Comparison of ENCODE assay signal across 9 cellular contexts in the genomic region with DNA sequence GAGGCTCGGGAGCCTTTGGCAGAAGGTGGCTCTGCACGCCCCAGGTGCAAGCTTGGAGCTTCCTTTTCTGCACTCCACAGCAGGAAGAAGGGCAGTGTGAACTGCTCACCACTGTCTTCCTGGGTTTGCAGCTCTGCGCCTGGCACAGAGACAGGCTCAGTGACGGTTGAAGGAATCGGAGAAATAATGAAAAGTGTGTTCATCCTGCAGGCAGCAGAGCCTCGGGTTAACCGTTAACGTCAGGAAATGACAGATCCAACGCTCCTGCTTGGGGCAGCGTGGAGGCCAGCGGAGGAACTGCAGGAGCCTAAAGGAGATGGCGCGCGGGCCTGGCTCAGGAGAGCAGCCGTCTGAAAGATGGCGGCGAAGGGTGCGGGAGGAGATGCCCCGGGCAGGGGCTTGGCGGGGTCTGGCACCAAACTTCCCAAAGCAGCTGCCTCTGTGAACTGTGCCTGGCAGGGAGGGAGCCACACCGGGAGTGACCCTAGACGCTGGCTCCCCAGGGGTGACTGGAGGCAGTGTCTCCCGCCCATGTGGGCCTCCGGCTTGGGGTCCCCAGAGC. TPM values are rescaled to one million over a fixed set of nuclear protein-coding genes. Genes with fewer than 3 reads are reported as not detected.
DNase-seq lines count a peak whose midpoint lies in the region; TF ChIP-seq lines count a peak whose summit lies in the region.
"Had no signal": no experiment of that assay in that cellular context is flagged by ENCODE, and none has a peak within 500 bp of the region (broad histone marks: within the 10 kb centered on the region; RNA-seq: fewer than 3 reads in every experiment).

No MANE protein-coding gene starts in this region.

- TF ChIP-seq CTCF in glutamatergic neuron (IDR thresholded peaks at IDR 0.05; ENCODE audit: partially characterized antibody, unreplicated experiment) = peak; percentile 60
- TF ChIP-seq CTCF in spleen (IDR thresholded peaks at IDR 0.05 in 8 of 11, conservative IDR thresholded peaks at IDR 0.05 in 3 of 11) = peak in 2 of 11 experiments; percentile 11 to 17

- peak overlapping the region; percentile 59 for H3K27ac Mint-ChIP-seq in glutamatergic neuron (ENCODE audit: unreplicated experiment)

- H3K36me3 Mint-ChIP-seq in glutamatergic neuron (ENCODE audit: unreplicated experiment) = peaks cover 4% of the 10 kb centered on the region

- H3K27ac ChIP-seq in spleen = no peak overlapping the region

- no peaks in the 10 kb centered on the region for H3K9me3 ChIP-seq in spleen

- intact Hi-C loops in spleen (cut with DNase I; ENCODE audit: low total_unique reads) = no loop called here

- peak; percentile 55 for DNase-seq in activated effector memory CD4-positive, alpha-beta T cell treated with anti-CD3 and anti-CD28 coated beads, Interleukin-2, amount 50 U/mL, for 16 hours
- no peak for DNase-seq in activated effector memory CD4-positive, alpha-beta T cell treated with Interleukin-2 at 50 U/mL for 16 hours
- DNase-seq in RPMI8226 = peak; percentile 83
- DNase-seq in glutamatergic neuron = peak; percentile 67
- peak; percentile 67 for DNase-seq in spleen
- no peak for DNase-seq in erythroblast (lab: John Stamatoyannopoulos, UW)
- DNase-seq in AG08396 (ENCODE audit: low spot score) = no peak
- DNase-seq in activated CD4-positive, alpha-beta T cell treated with anti-CD3 and anti-CD28 coated beads, Interleukin-2, amount 50 U/mL, for 48 hours = no peak

- WGBS in spleen, 5 donors = 32 to 46% (median 36%) methylated on average over 19 to 24 of the region's 24 CpGs

- H3K4me3 Mint-ChIP-seq in glutamatergic neuron (ENCODE audit: unreplicated experiment) = peak overlapping the region; percentile 61
- H3K4me3 Mint-ChIP-seq: central memory CD8-positive, alpha-beta T cell had no signal

- peaks cover 0 to 85% (median 18%) of the 10 kb centered on the region in 7 donors for H3K27me3 ChIP-seq in spleen (replicated peaks in 1 of 7)

- H3K4me1 Mint-ChIP-seq in glutamatergic neuron (ENCODE audit: low read depth, unreplicated experiment) = peaks cover 16% of the 10 kb centered on the region

- peaks cover 17% of the 10 kb centered on the region for H3K27me3 Mint-ChIP-seq in glutamatergic neuron (ENCODE audit: unreplicated experiment)

- TF ChIP-seq POLR2A in spleen (IDR thresholded peaks at IDR 0.05) (no peak), erythroblast (IDR thresholded peaks at IDR 0.05; ENCODE audit: low read length) (no peak)

- peaks cover 13% of the 10 kb centered on the region for H3K9me3 Mint-ChIP-seq in glutamatergic neuron (ENCODE audit: unreplicated experiment)
- H3K9me3 Mint-ChIP-seq: central memory CD8-positive, alpha-beta T cell had no signal

- H3K4me3 ChIP-seq in spleen = no peak overlapping the region

- peaks cover 0 to 48% (median 19%) of the 10 kb centered on the region in 6 donors for H3K4me1 ChIP-seq in spleen

- no peaks in the 10 kb centered on the region for H3K36me3 ChIP-seq in spleen

RNA-seq across cellular contexts. Expression of gene SAMD11, which starts 10.9 kb away (rescaled TPM):
- total RNA-seq in glutamatergic neuron (ENCODE audit: unreplicated experiment) (46.2 TPM), spleen (10 to 100 TPM in 5 of 7 donors, 1 to 10 TPM in 2; 7.5 to 37.0 (median 18.1) TPM)
- 10 to 100 TPM in 2 of 3 donors, 1 to 10 TPM in 1; 7.7 to 33.2 (median 19.8) TPM for polyA plus RNA-seq in spleen

RNA-seq across cellular contexts. Expression of gene NOC2L, which starts 46.2 kb away (rescaled TPM):
- total RNA-seq in glutamatergic neuron (ENCODE audit: unreplicated experiment) (90.3 TPM), spleen (10 to 100 TPM; 26.2 to 61.1 (median 44.7) TPM)
- 10 to 100 TPM; 46.6 to 73.4 (median 52.8) TPM for polyA plus RNA-seq in spleen

RNA-seq across cellular contexts. Expression of gene KLHL17, which starts 47.6 kb away (rescaled TPM):
- total RNA-seq in glutamatergic neuron (ENCODE audit: unreplicated experiment) (103 TPM), spleen (10 to 100 TPM; 12.0 to 21.5 (median 18.7) TPM)
- 10 to 100 TPM; 14.1 to 31.6 (median 26.0) TPM for polyA plus RNA-seq in spleen

RNA-seq across cellular contexts. Expression of gene PLEKHN1, which starts 53.5 kb away (rescaled TPM):
- total RNA-seq in glutamatergic neuron (ENCODE audit: unreplicated experiment) (0.29 TPM), spleen (1 to 10 TPM in 5 of 7 donors, under 1 TPM in 2; 0.65 to 2.2 (median 1.1) TPM)
- under 1 TPM; 0.17 to 0.80 (median 0.63) TPM for polyA plus RNA-seq in spleen

Comparison
In these comparisons a context has a peak if more than half of its experiments do, and no peak if none do; other contexts are left out.
1. DNase-seq: peak in activated effector memory CD4-positive, alpha-beta T cell treated with anti-CD3 and anti-CD28 coated beads, Interleukin-2, amount 50 U/mL, for 16 hours (single experiment), RPMI8226 (single experiment), glutamatergic neuron (single experiment) and spleen (single experiment); none in activated effector memory CD4-positive, alpha-beta T cell treated with Interleukin-2 at 50 U/mL for 16 hours (single experiment), erythroblast (0 of 2), AG08396 (single experiment) and activated CD4-positive, alpha-beta T cell treated with anti-CD3 and anti-CD28 coated beads, Interleukin-2, amount 50 U/mL, for 48 hours (0 of 2).